In genomic region chr17:57553991-57554825, GRCh38 we compare ENCODE assay signal across 10 cellular contexts.
DNase-seq lines count a peak whose midpoint lies in the region; ATAC-seq, FAIRE-seq and TF ChIP-seq lines count a peak whose summit lies in the region.
"Had no signal": no experiment of that assay in that cellular context is flagged by ENCODE, and none has a peak within 500 bp of the region (broad histone marks: within the 10 kb centered on the region; RNA-seq: fewer than 3 reads in every experiment).

No MANE protein-coding gene starts in this region.

- BruUV-seq in HepG2 (replicated peaks; lab: Mats Ljungman, UMichigan): no TSS peak

- no peak for TF ChIP-seq CTCF in HepG2 (CRISPR knock-in tag; IDR thresholded peaks at IDR 0.05)
- no peak for TF ChIP-seq CTCF in right lobe of liver (IDR thresholded peaks at IDR 0.05)

- H3K36me3 ChIP-seq in HepG2 (replicated peaks in 1 of 2; ENCODE audit: control insufficient read depth in 1 of 2, insufficient read depth in 2 of 2, low read length in 2 of 2) (peaks cover 3 to 20% of the 10 kb centered on the region in 2 experiments; a peak in 4 of 5 replicates), right lobe of liver (no peaks in the 10 kb centered on the region)

- H3K27ac Mint-ChIP-seq in activated T-helper 17 cell treated with anti-CD3 and anti-CD28 coated beads, Interleukin-2, amount 50 U/mL, for 72 hours: peak overlapping the region; percentile 74
- H3K27ac Mint-ChIP-seq in activated CD4-positive, alpha-beta memory T cell treated with anti-CD3 and anti-CD28 coated beads, Interleukin-2, amount 10 ng/mL, durations not matched to agents 7 days and 5 days: no peak overlapping the region
- H3K27ac Mint-ChIP-seq in T-helper 2 cell treated with Interferon-gamma antibody and Interleukin-4, amounts not matched to agents 5 μg/mL and 100 μg/mL, for 36 hours: no peak overlapping the region

- intact Hi-C loops in HepG2 (cut with micrococcal nuclease; ENCODE audit: unreplicated experiment): no loop called here
- intact Hi-C loops in right lobe of liver (cut with DNase I): no loop called here

- no peak for TF ChIP-seq EP300 in HepG2 (IDR thresholded peaks at IDR 0.05; ENCODE audit: low read depth in 2 of 2, low read length in 2 of 2)
- TF ChIP-seq EP300 in HepG2 (CRISPR knock-in tag; IDR thresholded peaks at IDR 0.05; ENCODE audit: borderline replicate concordance): no peak

- no peak overlapping the region for H2AFZ ChIP-seq in HepG2 (ENCODE audit: low read length)

- H3K36me3 Mint-ChIP-seq in activated T-helper 17 cell treated with anti-CD3 and anti-CD28 coated beads, Interleukin-2, amount 50 U/mL, for 72 hours (ENCODE audit: low read depth): no peaks in the 10 kb centered on the region
- H3K36me3 Mint-ChIP-seq in activated CD4-positive, alpha-beta memory T cell treated with anti-CD3 and anti-CD28 coated beads, Interleukin-2, amount 10 ng/mL, durations not matched to agents 7 days and 5 days (ENCODE audit: low read depth): no peaks in the 10 kb centered on the region
- H3K36me3 Mint-ChIP-seq in activated T-cell treated with anti-CD3 and anti-CD28 coated beads, Interleukin-2, amount 50 U/mL, for 4 hours (ENCODE audit: insufficient read depth): peaks cover 5% of the 10 kb centered on the region
- H3K36me3 Mint-ChIP-seq in T-helper 2 cell treated with Interferon-gamma antibody and Interleukin-4, amounts not matched to agents 5 μg/mL and 100 μg/mL, for 36 hours (ENCODE audit: low read depth): no peaks in the 10 kb centered on the region

- H3K27ac ChIP-seq in HepG2 (ENCODE audit: extremely low read length, insufficient read depth, low read length) (no peak overlapping the region), right lobe of liver (no peak overlapping the region)

- H3K79me2 ChIP-seq in HepG2 (ENCODE audit: insufficient read depth, low read length): peaks cover 6% of the 10 kb centered on the region

- TF ChIP-seq POLR2A in HepG2 (IDR thresholded peaks at IDR 0.05; ENCODE audit: insufficient read depth in 1 of 2, low read depth in 2 of 2, low read length in 2 of 2) (no peak), right lobe of liver (IDR thresholded peaks at IDR 0.05) (no peak)

- in situ Hi-C loops in HepG2 (cut with HindIII; ENCODE audit: extremely low pct_ligation_motif_present, low pct_unique_long_range_greater_than_20kb): no loop called here

- H3K4me3 ChIP-seq in HepG2 (replicated peaks in 1 of 3; ENCODE audit: insufficient read depth in 1 of 3, low read depth in 2 of 3, low read length in 3 of 3) (no peak overlapping the region), right lobe of liver (no peak overlapping the region)

- H3K4me1 ChIP-seq in HepG2 (ENCODE audit: insufficient read depth, low read length) (peaks cover 73% of the 10 kb centered on the region), right lobe of liver (no peaks in the 10 kb centered on the region)

- no peaks in the 10 kb centered on the region for H4K20me1 ChIP-seq in HepG2 (ENCODE audit: insufficient read depth, low read length)

- no peak overlapping the region for H3K4me2 ChIP-seq in HepG2 (ENCODE audit: low read depth, low read length)

- POLR2A ChIA-PET in HepG2 (lab: Yijun Ruan, JAX): interaction anchor here (0.6 to 1.6 kb wide), 3 partner anchors 24 to 40 kb away, joined by 3 to 8 read pairs (median 3); no protein-coding TSS in a partner anchor
- POLR2A ChIA-PET in activated CD4-positive, alpha-beta memory T cell treated with anti-CD3 and anti-CD28 coated beads, Interleukin-2, amount 10 ng/mL, durations not matched to agents 7 days and 5 days (lab: Charles Lee): no interaction called here

- no peak for TF ChIP-seq RAD21 in HepG2 (CRISPR knock-in tag; IDR thresholded peaks at IDR 0.05)

- H3K27me3 ChIP-seq in HepG2 (ENCODE audit: control insufficient read depth in 1 of 2, insufficient read depth in 2 of 2, low read length in 2 of 2) (no peaks in the 10 kb centered on the region), right lobe of liver (no peaks in the 10 kb centered on the region)

- H3K4me3 Mint-ChIP-seq in activated T-helper 17 cell treated with anti-CD3 and anti-CD28 coated beads, Interleukin-2, amount 50 U/mL, for 72 hours: no peak overlapping the region
- H3K4me3 Mint-ChIP-seq in activated CD4-positive, alpha-beta memory T cell treated with anti-CD3 and anti-CD28 coated beads, Interleukin-2, amount 10 ng/mL, durations not matched to agents 7 days and 5 days: no peak overlapping the region
- no peak overlapping the region for H3K4me3 Mint-ChIP-seq in activated T-cell treated with anti-CD3 and anti-CD28 coated beads, Interleukin-2, amount 50 U/mL, for 4 hours
- no peak overlapping the region for H3K4me3 Mint-ChIP-seq in T-helper 2 cell treated with Interferon-gamma antibody and Interleukin-4, amounts not matched to agents 5 μg/mL and 100 μg/mL, for 36 hours
- H3K4me3 Mint-ChIP-seq: CD4-positive, alpha-beta memory T cell had no signal

- H3K9me3 Mint-ChIP-seq in activated T-helper 17 cell treated with anti-CD3 and anti-CD28 coated beads, Interleukin-2, amount 50 U/mL, for 72 hours: no peaks in the 10 kb centered on the region
- H3K9me3 Mint-ChIP-seq in activated CD4-positive, alpha-beta memory T cell treated with anti-CD3 and anti-CD28 coated beads, Interleukin-2, amount 10 ng/mL, durations not matched to agents 7 days and 5 days: no peaks in the 10 kb centered on the region
- no peaks in the 10 kb centered on the region for H3K9me3 Mint-ChIP-seq in activated T-cell treated with anti-CD3 and anti-CD28 coated beads, Interleukin-2, amount 50 U/mL, for 4 hours
- H3K9me3 Mint-ChIP-seq in T-helper 2 cell treated with Interferon-gamma antibody and Interleukin-4, amounts not matched to agents 5 μg/mL and 100 μg/mL, for 36 hours: no peaks in the 10 kb centered on the region
- H3K9me3 Mint-ChIP-seq: CD4-positive, alpha-beta memory T cell had no signal

- CTCF ChIA-PET in HepG2 (lab: Yijun Ruan, JAX; ENCODE audit: low intra/inter-chr PET ratio, low total read pairs): no interaction called here
- CTCF ChIA-PET in activated CD4-positive, alpha-beta memory T cell treated with anti-CD3 and anti-CD28 coated beads, Interleukin-2, amount 10 ng/mL, durations not matched to agents 7 days and 5 days (lab: Charles Lee): interaction anchor here (0.6 kb wide), 1 partner anchor 677 kb away, joined by 3 read pairs; no protein-coding TSS in a partner anchor

- DNase-seq in HepG2 (ENCODE audit: low spot score) (no peak), right lobe of liver (no peak), islet precursor cell (peak; percentile 88)
- DNase-seq in activated CD4-positive, alpha-beta memory T cell treated with anti-CD3 and anti-CD28 coated beads, Interleukin-2, amount 10 ng/mL, durations not matched to agents 7 days and 5 days: no peak
- no peak for DNase-seq in activated T-cell treated with anti-CD3 and anti-CD28 coated beads, Interleukin-2, amount 50 U/mL, for 4 hours
- no peak for DNase-seq in stimulated activated CD4-positive, alpha-beta T cell treated with anti-CD3 and anti-CD28 coated beads, Interleukin-12 subunit alpha, Interleukin-12 subunit beta, amount 100 ng/mL, for 4 hours
- no peak for DNase-seq in T-helper 2 cell treated with Interferon-gamma antibody and Interleukin-4, amounts not matched to agents 5 μg/mL and 100 μg/mL, for 36 hours (ENCODE audit: low spot score)
- DNase-seq: activated CD4-positive, CD25-positive, alpha-beta regulatory T cell; CD4-positive, alpha-beta memory T cell had no signal

- H3K27me3 Mint-ChIP-seq in activated T-helper 17 cell treated with anti-CD3 and anti-CD28 coated beads, Interleukin-2, amount 50 U/mL, for 72 hours: no peaks in the 10 kb centered on the region
- no peaks in the 10 kb centered on the region for H3K27me3 Mint-ChIP-seq in activated CD4-positive, alpha-beta memory T cell treated with anti-CD3 and anti-CD28 coated beads, Interleukin-2, amount 10 ng/mL, durations not matched to agents 7 days and 5 days
- no peaks in the 10 kb centered on the region for H3K27me3 Mint-ChIP-seq in activated T-cell treated with anti-CD3 and anti-CD28 coated beads, Interleukin-2, amount 50 U/mL, for 4 hours (ENCODE audit: low read depth)
- H3K27me3 Mint-ChIP-seq in T-helper 2 cell treated with Interferon-gamma antibody and Interleukin-4, amounts not matched to agents 5 μg/mL and 100 μg/mL, for 36 hours (ENCODE audit: low read depth): no peaks in the 10 kb centered on the region
- H3K27me3 Mint-ChIP-seq: CD4-positive, alpha-beta memory T cell had no signal

- 92% methylated on average over 12 of the region's 14 CpGs for WGBS in HepG2 (ENCODE audit: low lambda C conversion rate)
- WGBS in right lobe of liver (ENCODE audit: insufficient coverage, low coverage, low lambda C conversion rate, missing lambda C conversion rate): 61% methylated on average over 13 of the region's 14 CpGs

- H3K4me1 Mint-ChIP-seq in activated T-helper 17 cell treated with anti-CD3 and anti-CD28 coated beads, Interleukin-2, amount 50 U/mL, for 72 hours: peaks cover 13% of the 10 kb centered on the region
- no peaks in the 10 kb centered on the region for H3K4me1 Mint-ChIP-seq in activated CD4-positive, alpha-beta memory T cell treated with anti-CD3 and anti-CD28 coated beads, Interleukin-2, amount 10 ng/mL, durations not matched to agents 7 days and 5 days
- peaks cover 28% of the 10 kb centered on the region for H3K4me1 Mint-ChIP-seq in activated T-cell treated with anti-CD3 and anti-CD28 coated beads, Interleukin-2, amount 50 U/mL, for 4 hours (ENCODE audit: low read depth)
- no peaks in the 10 kb centered on the region for H3K4me1 Mint-ChIP-seq in T-helper 2 cell treated with Interferon-gamma antibody and Interleukin-4, amounts not matched to agents 5 μg/mL and 100 μg/mL, for 36 hours (ENCODE audit: low read depth)

- H3K9ac ChIP-seq in HepG2 (ENCODE audit: insufficient read depth, low read depth, low read length): no peak overlapping the region

- H3K9me3 ChIP-seq in HepG2 (ENCODE audit: low read length) (no peaks in the 10 kb centered on the region), right lobe of liver (no peaks in the 10 kb centered on the region)

- ATAC-seq in HepG2 (no peak), right lobe of liver (no peak)
- no peak for ATAC-seq in activated T-helper 17 cell treated with anti-CD3 and anti-CD28 coated beads, Interleukin-2, amount 50 U/mL, for 72 hours (replicated peaks)
- ATAC-seq in activated T-cell treated with anti-CD3 and anti-CD28 coated beads, Interleukin-2, amount 50 U/mL, for 4 hours: no peak

- no peak for FAIRE-seq in HepG2 (lab: Jason Lieb, UNC)

TF ChIP-seq in HepG2, 621 proteins besides CTCF, POLR2A, EP300 and RAD21 (continues in another document):
- peak; percentile 38; the same call in 1 of the 2 replicates for TF ChIP-seq RFX1 (IDR thresholded peaks at IDR 0.05)
- no peak for TF ChIP-seq SP2 (CRISPR knock-in tag; IDR thresholded peaks at IDR 0.05)
- TF ChIP-seq SIX4 (CRISPR knock-in tag; IDR thresholded peaks at IDR 0.05): no peak
- TF ChIP-seq RFX3 (CRISPR knock-in tag; IDR thresholded peaks at IDR 0.05): 0 out of 2 replicates have a peak, but pooled peaks have one; percentile 47
- no peak for TF ChIP-seq ZNF124 (CRISPR knock-in tag; IDR thresholded peaks at IDR 0.05)
